Comparison of ENCODE assay signal across 8 cellular contexts in the genomic region with DNA sequence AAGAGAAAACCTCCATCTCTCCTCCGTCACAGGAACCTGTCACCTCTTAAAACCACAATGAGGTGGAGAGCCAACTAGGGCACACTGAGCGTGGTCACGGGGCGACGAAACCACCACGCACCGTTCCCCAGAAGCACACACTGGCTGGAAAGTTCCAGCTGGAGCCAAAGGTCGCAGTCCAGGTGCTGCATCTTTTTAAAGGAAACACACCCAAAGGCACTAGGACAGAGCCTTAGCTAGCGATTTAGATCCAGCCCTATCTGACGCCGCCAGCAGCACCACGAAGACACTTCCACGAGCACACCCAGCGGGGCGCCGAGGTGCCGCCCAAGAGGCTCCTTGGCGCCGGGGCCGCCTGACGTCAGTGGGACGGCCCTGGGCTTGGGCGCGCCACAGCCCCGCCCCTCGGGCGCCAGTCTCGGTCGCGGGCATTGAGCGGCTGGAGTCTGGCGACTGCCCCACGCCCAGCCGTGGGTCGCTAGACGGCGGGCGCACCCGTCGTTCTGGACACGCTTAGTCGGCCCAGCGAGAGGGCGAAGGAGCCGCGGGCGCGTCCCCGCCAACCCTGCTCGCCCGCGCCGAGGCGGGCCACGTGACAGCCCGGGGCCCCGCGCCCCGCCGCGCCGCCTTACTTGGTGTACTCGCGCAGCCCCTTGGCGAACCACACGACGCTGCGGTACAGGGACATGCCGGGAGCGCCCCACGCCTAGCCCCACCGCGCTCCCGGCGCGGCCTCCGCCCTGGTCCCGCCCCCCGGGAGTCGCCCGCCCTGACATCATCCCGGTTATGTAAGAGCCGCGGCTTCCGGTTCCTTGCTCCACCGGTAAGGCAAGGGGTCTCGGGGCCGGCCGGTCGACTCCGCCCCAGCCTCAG. TPM values are rescaled to one million over a fixed set of nuclear protein-coding genes. Genes with fewer than 3 reads are reported as not detected.
DNase-seq lines count a peak whose midpoint lies in the region; ATAC-seq and TF ChIP-seq lines count a peak whose summit lies in the region.

A gene with protein sequence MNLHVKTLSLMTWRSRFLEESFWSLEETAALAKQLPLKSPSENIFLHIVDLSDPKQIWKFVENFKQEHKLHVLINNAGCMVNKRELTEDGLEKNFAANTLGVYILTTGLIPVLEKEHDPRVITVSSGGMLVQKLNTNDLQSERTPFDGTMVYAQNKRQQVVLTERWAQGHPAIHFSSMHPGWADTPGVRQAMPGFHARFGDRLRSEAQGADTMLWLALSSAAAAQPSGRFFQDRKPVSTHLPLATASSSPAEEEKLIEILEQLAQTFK (minus strand): TSS at position 742 of the 873 bp plus-strand sequence. CDS start 4,504 bp downstream, outside the sequence.

- H3F3A ChIP-seq in PC-9 (ENCODE audit: insufficient read depth, low read depth) = peaks cover 37% of the 10 kb centered on the region; the same call in 1 of the 2 replicates

- CTCF ChIA-PET in PC-9 (lab: Charles Lee) = no interaction called here

- POLR2A ChIA-PET in PC-9 (lab: Charles Lee; ENCODE audit: unreplicated experiment) = interaction anchor here (0.6 kb wide), 1 partner anchor 77 kb away, joined by 3 read pairs; no protein-coding TSS in a partner anchor

- peak; percentile 87 for ATAC-seq in GM21381 (IDR thresholded peaks at IDR 0.05; ENCODE audit: unreplicated experiment)

- H3K4me3 ChIP-seq in PC-9 (peak within 1 kb of the TSS; percentile 69), esophagus muscularis mucosa (peak within 1 kb of the TSS; percentile 75 to 88 (median 83))

- BruUV-seq in PC-9 (replicated peaks; lab: Mats Ljungman, UMichigan) = TSS peak; percentile 71

- H3K9me3 ChIP-seq in PC-9 (ENCODE audit: insufficient read depth, low read depth) (no peaks in the 10 kb centered on the region), esophagus muscularis mucosa (no peaks in the 10 kb centered on the region)

- WGBS in esophagus muscularis mucosa = 0% methylated on average over 8 of the region's 91 CpGs

- H3K36me3 ChIP-seq in PC-9 (ENCODE audit: low read depth) (no peaks in the 10 kb centered on the region), esophagus muscularis mucosa (peaks cover 0 to 8% (median 5%) of the 10 kb centered on the region in 4 donors)

- H3K4me1 ChIP-seq in PC-9 (replicated peaks; ENCODE audit: insufficient read depth) (peaks cover 26% of the 10 kb centered on the region), esophagus muscularis mucosa (peaks cover 30 to 59% (median 54%) of the 10 kb centered on the region in 4 donors)

- no peaks in the 10 kb centered on the region for H4K20me1 ChIP-seq in PC-9 (ENCODE audit: insufficient read depth)

- H3K27me3 ChIP-seq in PC-9 (ENCODE audit: insufficient read depth, low read depth) (no peaks in the 10 kb centered on the region), esophagus muscularis mucosa (no peaks in the 10 kb centered on the region)

- H3K9me2 ChIP-seq in PC-9 (ENCODE audit: insufficient read depth) = no peaks in the 10 kb centered on the region

- peak within 1 kb of the TSS; percentile 54 for H3K27ac ChIP-seq in PC-9
- peak within 1 kb of the TSS; percentile 98 to 100 (median 100) for H3K27ac ChIP-seq in esophagus muscularis mucosa (replicated peaks in 1 of 4)

- peak within 1 kb of the TSS; percentile 99 for H3K4me2 ChIP-seq in PC-9

- TF ChIP-seq CTCF in PC-9 (conservative IDR thresholded peaks at IDR 0.05) = no peak
- TF ChIP-seq CTCF in esophagus muscularis mucosa (IDR thresholded peaks at IDR 0.05) = peak in 1 of 3 experiments; percentile 19

- intact Hi-C loops in PC-9 (cut with micrococcal nuclease; ENCODE audit: unreplicated experiment) (loop anchor here (1.0 to 5.0 kb wide), 4 partner anchors 324 to 676 kb away; a partner anchor contains a TSS), esophagus muscularis mucosa (cut with DNase I) (loop anchor here (5.0 kb wide), 2 partner anchors 351 to 581 kb away; a partner anchor contains a TSS)

- peak; percentile 69 for DNase-seq in DMS153 (lab: John Stamatoyannopoulos, UW)
- peak in 73 of 76 experiments; percentile 9 to 91 (median 76) for DNase-seq in HUDEP-2 (lab: John Stamatoyannopoulos, UW; ENCODE audit: unreplicated experiment in 76 of 76)
- DNase-seq in PC-9 = peak; percentile 60 to 83
- DNase-seq in activated T-cell treated with anti-CD3 and anti-CD28 coated beads, Interleukin-2, amount 50 U/mL, for 48 hours = peak; percentile 87 to 88
- DNase-seq in esophagus muscularis mucosa (ENCODE audit: extremely low spot score) = peak; percentile 97
- DNase-seq in myocyte (ENCODE audit: low read depth) = peak; percentile 84
- DNase-seq in stimulated activated CD8-positive, alpha-beta memory T cell treated with anti-CD3 and anti-CD28 coated beads, Interleukin-7, amount 100 ng/mL, for 48 hours (ENCODE audit: extremely low read depth in 1 of 2, low read depth in 1 of 2) = peak; percentile 67 to 80

- H2AFZ ChIP-seq in PC-9 = peak within 1 kb of the TSS; percentile 89

- no peak for TF ChIP-seq EP300 in esophagus muscularis mucosa (IDR thresholded peaks at IDR 0.05)

- no peaks in the 10 kb centered on the region for H3K79me2 ChIP-seq in PC-9 (ENCODE audit: low read depth)

- peak; percentile 74 for TF ChIP-seq POLR2A in esophagus muscularis mucosa (IDR thresholded peaks at IDR 0.05; ENCODE audit: low read depth)

RNA-seq across cellular contexts. Expression of the gene that starts here (rescaled TPM):
- total RNA-seq in PC-9 (2021) = 6.9 and 11.9 TPM in 2 replicates
- total RNA-seq in esophagus muscularis mucosa = 10 to 100 TPM; 10.3 to 18.6 (median 14.9) TPM
- 2.5 and 4.4 TPM in 2 replicates for total RNA-seq in myocyte
- polyA plus RNA-seq in myocyte (2012) = 10.1 TPM

Comparison
In these comparisons a context has a peak if more than half of its experiments do, and no peak if none do; other contexts are left out.
1. Peak in every context shown above with its lines: DNase-seq, ATAC-seq, H3K4me3 ChIP-seq and H3K27ac ChIP-seq.